Comparison of ENCODE assay signal across 42 cellular contexts in genomic region chr19:56193981-56194380, GRCh38. TPM values are rescaled to one million over a fixed set of nuclear protein-coding genes. Genes with fewer than 3 reads are reported as not detected.
"Had no signal": no experiment of that assay in that cellular context is flagged by ENCODE, and none has a peak within 500 bp of the region (broad histone marks: within the 10 kb centered on the region; RNA-seq: fewer than 3 reads in every experiment).

No MANE protein-coding gene starts in this region.

- H3K4me3 Mint-ChIP-seq: activated naive CD4-positive, alpha-beta T cell treated with anti-CD3 and anti-CD28 coated beads for 36 hours; activated naive CD4-positive, alpha-beta T cell treated with anti-CD3 and anti-CD28 coated beads, Interleukin-2, amount 10 ng/mL, durations not matched to agents 7 days and 5 days; activated naive CD4-positive, alpha-beta T cell treated with anti-CD3 and anti-CD28 coated beads, Interleukin-2, amount 50 U/mL, for 24 hours; activated naive CD8-positive, alpha-beta T cell; activated naive CD8-positive, alpha-beta T cell treated with anti-CD3 and anti-CD28 coated beads for 36 hours; activated naive CD8-positive, alpha-beta T cell treated with anti-CD3 and anti-CD28 coated beads, Interleukin-2, amount 10 ng/mL, durations not matched to agents 7 days and 5 days; activated naive CD8-positive, alpha-beta T cell treated with anti-CD3 and anti-CD28 coated beads, Interleukin-2, amount 50 U/mL, for 24 hours; activated T-cell treated with anti-CD3 and anti-CD28 coated beads, Interleukin-2, amount 50 U/mL, for 72 hours; activated T-helper 1 cell treated with anti-CD3 and anti-CD28 coated beads, Interleukin-12 subunit alpha, Interleukin-12 subunit beta, Interleukin-2, Interleukin-4 antibody, amounts not matched to agents 30 ng/mL and 10 ng/mL and 1 ng/mL, durations not matched to agents 14 hours and 24 hours and 36 hours; activated T-helper 17 cell treated with anti-CD3 and anti-CD28 coated beads, Interleukin-2, amount 50 U/mL, for 72 hours; brain; central memory CD8-positive, alpha-beta T cell had no signal

- H3K4me1 ChIP-seq: adrenal gland, ascending aorta, body of pancreas, breast epithelium, colonic mucosa had no signal

- DNase-seq: activated effector memory CD4-positive, alpha-beta T cell treated with anti-CD3 and anti-CD28 coated beads, Interleukin-2, amount 50 U/mL, for 16 hours; activated effector memory CD4-positive, alpha-beta T cell treated with Interleukin-2 at 50 U/mL for 16 hours; activated gamma-delta T cell; activated gamma-delta T cell treated with Interleukin-2 at 50 U/mL for 16 hours; activated naive CD4-positive, alpha-beta T cell; activated naive CD4-positive, alpha-beta T cell treated with anti-CD3 and anti-CD28 coated beads for 36 hours; activated naive CD4-positive, alpha-beta T cell treated with anti-CD3 and anti-CD28 coated beads, Interleukin-2, amount 10 ng/mL, durations not matched to agents 7 days and 5 days; activated naive CD4-positive, alpha-beta T cell treated with anti-CD3 and anti-CD28 coated beads, Interleukin-2, amount 50 U/mL, for 16 hours; activated naive CD4-positive, alpha-beta T cell treated with Interleukin-2 at 50 U/mL for 16 hours; activated naive CD8-positive, alpha-beta T cell treated with anti-CD3 and anti-CD28 coated beads for 36 hours; activated naive CD8-positive, alpha-beta T cell treated with anti-CD3 and anti-CD28 coated beads, Interleukin-2, amount 10 ng/mL, durations not matched to agents 7 days and 5 days; activated naive CD8-positive, alpha-beta T cell treated with anti-CD3 and anti-CD28 coated beads, Interleukin-2, amount 50 U/mL, for 24 hours; activated T-cell treated with anti-CD3 and anti-CD28 coated beads, Interleukin-2, amount 50 U/mL, for 48 hours; activated T-cell treated with anti-CD3 and anti-CD28 coated beads, Interleukin-2, amount 50 U/mL, for 72 hours; adrenal gland; amniotic stem cell; amygdala; anterior cingulate cortex; aorta; body of pancreas; brain microvascular endothelial cell; caudate nucleus; central memory CD4-positive, alpha-beta T cell; cerebellar nuclear complex; colonic mucosa had no signal

- H3K27me3 ChIP-seq: adrenal gland, ascending aorta, body of pancreas, brain microvascular endothelial cell, breast epithelium, cardiac muscle cell, colonic mucosa had no signal

- H3K4me1 Mint-ChIP-seq: activated naive CD4-positive, alpha-beta T cell treated with anti-CD3 and anti-CD28 coated beads, Interleukin-2, amount 10 ng/mL, durations not matched to agents 7 days and 5 days; activated naive CD4-positive, alpha-beta T cell treated with anti-CD3 and anti-CD28 coated beads, Interleukin-2, amount 50 U/mL, for 24 hours; activated naive CD8-positive, alpha-beta T cell treated with anti-CD3 and anti-CD28 coated beads for 36 hours; activated naive CD8-positive, alpha-beta T cell treated with anti-CD3 and anti-CD28 coated beads, Interleukin-2, amount 10 ng/mL, durations not matched to agents 7 days and 5 days; activated naive CD8-positive, alpha-beta T cell treated with anti-CD3 and anti-CD28 coated beads, Interleukin-2, amount 50 U/mL, for 24 hours; activated T-helper 17 cell treated with anti-CD3 and anti-CD28 coated beads, Interleukin-2, amount 50 U/mL, for 72 hours; brain; central memory CD8-positive, alpha-beta T cell had no signal

- ATAC-seq: activated naive CD4-positive, alpha-beta T cell treated with anti-CD3 and anti-CD28 coated beads, Interleukin-2, amount 50 U/mL, for 72 hours; activated naive CD8-positive, alpha-beta T cell treated with anti-CD3 and anti-CD28 coated beads, Interleukin-2, amount 50 U/mL, for 24 hours; activated T-cell treated with anti-CD3 and anti-CD28 coated beads, Interleukin-2, amount 50 U/mL, for 72 hours; activated T-helper 17 cell treated with anti-CD3 and anti-CD28 coated beads, Interleukin-2, amount 50 U/mL, for 72 hours; body of pancreas had no signal

- H3K27me3 Mint-ChIP-seq: activated naive CD4-positive, alpha-beta T cell treated with anti-CD3 and anti-CD28 coated beads, Interleukin-2, amount 10 ng/mL, durations not matched to agents 7 days and 5 days; activated naive CD8-positive, alpha-beta T cell; activated naive CD8-positive, alpha-beta T cell treated with anti-CD3 and anti-CD28 coated beads for 36 hours; activated naive CD8-positive, alpha-beta T cell treated with anti-CD3 and anti-CD28 coated beads, Interleukin-2, amount 10 ng/mL, durations not matched to agents 7 days and 5 days; activated naive CD8-positive, alpha-beta T cell treated with anti-CD3 and anti-CD28 coated beads, Interleukin-2, amount 50 U/mL, for 24 hours had no signal

- H3K36me3 Mint-ChIP-seq: activated naive CD4-positive, alpha-beta T cell treated with anti-CD3 and anti-CD28 coated beads, Interleukin-2, amount 10 ng/mL, durations not matched to agents 7 days and 5 days; activated naive CD4-positive, alpha-beta T cell treated with anti-CD3 and anti-CD28 coated beads, Interleukin-2, amount 50 U/mL, for 24 hours; activated naive CD4-positive, alpha-beta T cell treated with anti-CD3 and anti-CD28 coated beads, Interleukin-2, amount 50 U/mL, for 72 hours; activated naive CD8-positive, alpha-beta T cell; activated naive CD8-positive, alpha-beta T cell treated with anti-CD3 and anti-CD28 coated beads for 36 hours; activated naive CD8-positive, alpha-beta T cell treated with anti-CD3 and anti-CD28 coated beads, Interleukin-2, amount 10 ng/mL, durations not matched to agents 7 days and 5 days; brain had no signal

- H3K27ac ChIP-seq: adrenal gland, ascending aorta, body of pancreas, brain microvascular endothelial cell, breast epithelium, cardiac muscle cell, colonic mucosa had no signal

- H3K9me3 Mint-ChIP-seq: activated naive CD4-positive, alpha-beta T cell treated with anti-CD3 and anti-CD28 coated beads for 36 hours; activated naive CD4-positive, alpha-beta T cell treated with anti-CD3 and anti-CD28 coated beads, Interleukin-2, amount 10 ng/mL, durations not matched to agents 7 days and 5 days; activated naive CD4-positive, alpha-beta T cell treated with anti-CD3 and anti-CD28 coated beads, Interleukin-2, amount 50 U/mL, for 24 hours; activated naive CD4-positive, alpha-beta T cell treated with anti-CD3 and anti-CD28 coated beads, Interleukin-2, amount 50 U/mL, for 72 hours; activated naive CD8-positive, alpha-beta T cell treated with anti-CD3 and anti-CD28 coated beads for 36 hours; activated naive CD8-positive, alpha-beta T cell treated with anti-CD3 and anti-CD28 coated beads, Interleukin-2, amount 10 ng/mL, durations not matched to agents 7 days and 5 days; activated naive CD8-positive, alpha-beta T cell treated with anti-CD3 and anti-CD28 coated beads, Interleukin-2, amount 50 U/mL, for 24 hours; activated T-cell treated with anti-CD3 and anti-CD28 coated beads, Interleukin-2, amount 50 U/mL, for 72 hours; activated T-helper 1 cell treated with anti-CD3 and anti-CD28 coated beads, Interleukin-12 subunit alpha, Interleukin-12 subunit beta, Interleukin-2, Interleukin-4 antibody, amounts not matched to agents 30 ng/mL and 10 ng/mL and 1 ng/mL, durations not matched to agents 14 hours and 24 hours and 36 hours; activated T-helper 17 cell treated with anti-CD3 and anti-CD28 coated beads, Interleukin-2, amount 50 U/mL, for 72 hours; activated T-helper 2 cell treated with anti-CD3 and anti-CD28 coated beads, Interferon-gamma antibody, Interleukin-2, Interleukin-4, amounts not matched to agents 10 μg/mL and 5 μg/mL and 100 μg/mL, durations not matched to agents 14 hours and 24 hours and 36 hours; brain; central memory CD8-positive, alpha-beta T cell had no signal

- FAIRE-seq: astrocyte, bronchial epithelial cell, colon had no signal

- H3K36me3 ChIP-seq: adrenal gland, ascending aorta, brain microvascular endothelial cell, breast epithelium, cardiac muscle cell, colonic mucosa had no signal

- H3K9me3 ChIP-seq: adrenal gland, ascending aorta, body of pancreas, breast epithelium, colonic mucosa had no signal

- H3K4me3 ChIP-seq: adrenal gland, ascending aorta, body of pancreas, breast epithelium, cardiac muscle cell, colonic mucosa had no signal

RNA-seq across cellular contexts. Expression of gene ZSCAN5B, which starts 3.6 kb away (rescaled TPM):
- total RNA-seq: activated naive CD4-positive, alpha-beta T cell treated with anti-CD3 and anti-CD28 coated beads for 36 hours; activated naive CD4-positive, alpha-beta T cell treated with anti-CD3 and anti-CD28 coated beads, Interleukin-2, amount 50 U/mL, for 72 hours; activated naive CD8-positive, alpha-beta T cell treated with anti-CD3 and anti-CD28 coated beads for 36 hours; activated T-cell treated with anti-CD3 and anti-CD28 coated beads, Interleukin-2, amount 50 U/mL, for 72 hours; activated T-helper 1 cell treated with anti-CD3 and anti-CD28 coated beads, Interleukin-12 subunit alpha, Interleukin-12 subunit beta, Interleukin-2, Interleukin-4 antibody, amounts not matched to agents 30 ng/mL and 10 ng/mL and 1 ng/mL, durations not matched to agents 14 hours and 24 hours and 36 hours; activated T-helper 2 cell treated with anti-CD3 and anti-CD28 coated beads, Interferon-gamma antibody, Interleukin-2, Interleukin-4, amounts not matched to agents 10 μg/mL and 5 μg/mL and 100 μg/mL, durations not matched to agents 14 hours and 24 hours and 36 hours; aorta; ascending aorta; astrocyte; body of pancreas; breast epithelium; bronchial epithelial cell; cardiac muscle cell; cardiac septum; cerebellum; chondrocyte; colonic mucosa had no signal

RNA-seq across cellular contexts. Expression of gene ZSCAN5C, which starts 8.1 kb away (rescaled TPM):
- total RNA-seq: activated naive CD4-positive, alpha-beta T cell treated with anti-CD3 and anti-CD28 coated beads for 36 hours; activated naive CD4-positive, alpha-beta T cell treated with anti-CD3 and anti-CD28 coated beads, Interleukin-2, amount 50 U/mL, for 72 hours; activated naive CD8-positive, alpha-beta T cell treated with anti-CD3 and anti-CD28 coated beads for 36 hours; activated naive CD8-positive, alpha-beta T cell treated with anti-CD3 and anti-CD28 coated beads, Interleukin-2, amount 10 ng/mL, durations not matched to agents 7 days and 5 days; activated T-cell treated with anti-CD3 and anti-CD28 coated beads, Interleukin-2, amount 50 U/mL, for 72 hours; activated T-helper 1 cell treated with anti-CD3 and anti-CD28 coated beads, Interleukin-12 subunit alpha, Interleukin-12 subunit beta, Interleukin-2, Interleukin-4 antibody, amounts not matched to agents 30 ng/mL and 10 ng/mL and 1 ng/mL, durations not matched to agents 14 hours and 24 hours and 36 hours; activated T-helper 17 cell treated with anti-CD3 and anti-CD28 coated beads, Interleukin-2, amount 50 U/mL, for 72 hours; activated T-helper 2 cell treated with anti-CD3 and anti-CD28 coated beads, Interferon-gamma antibody, Interleukin-2, Interleukin-4, amounts not matched to agents 10 μg/mL and 5 μg/mL and 100 μg/mL, durations not matched to agents 14 hours and 24 hours and 36 hours; adrenal gland; aorta; ascending aorta; astrocyte; body of pancreas; breast epithelium; bronchial epithelial cell; cardiac muscle cell; cardiac septum; cerebellum; chondrocyte; colonic mucosa had no signal

RNA-seq across cellular contexts. Expression of gene GALP, which starts 18.2 kb away (rescaled TPM):
- total RNA-seq: activated naive CD4-positive, alpha-beta T cell treated with anti-CD3 and anti-CD28 coated beads for 36 hours; activated naive CD4-positive, alpha-beta T cell treated with anti-CD3 and anti-CD28 coated beads, Interleukin-2, amount 50 U/mL, for 72 hours; activated naive CD8-positive, alpha-beta T cell treated with anti-CD3 and anti-CD28 coated beads for 36 hours; activated naive CD8-positive, alpha-beta T cell treated with anti-CD3 and anti-CD28 coated beads, Interleukin-2, amount 10 ng/mL, durations not matched to agents 7 days and 5 days; activated T-cell treated with anti-CD3 and anti-CD28 coated beads, Interleukin-2, amount 50 U/mL, for 72 hours; activated T-helper 1 cell treated with anti-CD3 and anti-CD28 coated beads, Interleukin-12 subunit alpha, Interleukin-12 subunit beta, Interleukin-2, Interleukin-4 antibody, amounts not matched to agents 30 ng/mL and 10 ng/mL and 1 ng/mL, durations not matched to agents 14 hours and 24 hours and 36 hours; activated T-helper 17 cell treated with anti-CD3 and anti-CD28 coated beads, Interleukin-2, amount 50 U/mL, for 72 hours; activated T-helper 2 cell treated with anti-CD3 and anti-CD28 coated beads, Interferon-gamma antibody, Interleukin-2, Interleukin-4, amounts not matched to agents 10 μg/mL and 5 μg/mL and 100 μg/mL, durations not matched to agents 14 hours and 24 hours and 36 hours; adrenal gland; aorta; ascending aorta; astrocyte; body of pancreas; breast epithelium; bronchial epithelial cell; cardiac septum; cerebellum; chondrocyte; colonic mucosa had no signal
